29 cellular contexts compared by ENCODE assay signal in genomic region chr11:2289350-2289749, GRCh38. TPM values are rescaled to one million over a fixed set of nuclear protein-coding genes. Genes with fewer than 3 reads are reported as not detected.
DNase-seq lines count a peak whose midpoint lies in the region; ATAC-seq, FAIRE-seq and TF ChIP-seq lines count a peak whose summit lies in the region.
"Had no signal": no experiment of that assay in that cellular context is flagged by ENCODE, and none has a peak within 500 bp of the region (broad histone marks: within the 10 kb centered on the region; RNA-seq: fewer than 3 reads in every experiment).

No MANE protein-coding gene starts in this region.

- TF ChIP-seq CTCF in omental fat pad (IDR thresholded peaks at IDR 0.05): no peak

- no peak overlapping the region for H3K27ac ChIP-seq in right cardiac atrium (ENCODE audit: low read length)
- H3K27ac ChIP-seq: Peyer's patch, psoas muscle, SJCRH30, tibial artery had no signal

- ATAC-seq in right cardiac atrium (peak; percentile 48 to 95), omental fat pad (ENCODE audit: low FRiP score) (no peak), HG03457 (IDR thresholded peaks at IDR 0.05; ENCODE audit: unreplicated experiment) (no peak)
- ATAC-seq: activated naive CD8-positive, alpha-beta T cell treated with anti-CD3 and anti-CD28 coated beads, Interleukin-2, amount 50 U/mL, for 24 hours; psoas muscle; stimulated activated naive CD8-positive, alpha-beta T cell treated with anti-CD3 and anti-CD28 coated beads, Interleukin-15, amount 100 ng/mL, for 72 hours; T-cell had no signal

- intact Hi-C loops in right cardiac atrium (cut with DNase I): no loop called here

- WGBS in right cardiac atrium: 49% methylated on average over 6 of the region's 6 CpGs

- H3K4me3 ChIP-seq in right cardiac atrium (ENCODE audit: low read length): no peak overlapping the region
- H3K4me3 ChIP-seq: Peyer's patch, psoas muscle, SJCRH30, tibial artery had no signal

- TF ChIP-seq POLR2A in GM12892 (IDR thresholded peaks at IDR 0.05; ENCODE audit: low read depth, low read length): no peak

- no peaks in the 10 kb centered on the region for H3K27me3 ChIP-seq in right cardiac atrium (ENCODE audit: control insufficient read depth, insufficient read depth)
- H3K27me3 ChIP-seq: Peyer's patch, SJCRH30 had no signal

- no peak for FAIRE-seq in GM12892 (lab: Jason Lieb, UNC)
- FAIRE-seq: endothelial cell of umbilical vein, H1 had no signal

- no peaks in the 10 kb centered on the region for H3K4me1 ChIP-seq in right cardiac atrium (ENCODE audit: control insufficient read depth, insufficient read depth, low read length)
- H3K4me1 ChIP-seq: Peyer's patch, psoas muscle, SJCRH30, tibial artery had no signal

- H3K9me3 ChIP-seq in right cardiac atrium (ENCODE audit: control insufficient read depth, low read length): no peaks in the 10 kb centered on the region
- H3K9me3 ChIP-seq: Peyer's patch, psoas muscle, SJCRH30, tibial artery had no signal

- peak; percentile 1 for DNase-seq in stimulated activated CD4-positive, alpha-beta T cell treated with anti-CD3 and anti-CD28 coated beads, Interleukin-4, amount 100 ng/mL, for 24 hours
- DNase-seq in stimulated activated CD4-positive, alpha-beta T cell treated with anti-CD3 and anti-CD28 coated beads, Interleukin-1b, Interleukin-23, amount 100 ng/mL, for 48 hours: no peak
- no peak for DNase-seq in right cardiac atrium
- peak; percentile 16 for DNase-seq in omental fat pad (ENCODE audit: low spot score)
- DNase-seq in GM12892 (ENCODE audit: insufficient read length): no peak
- no peak for DNase-seq in activated T-cell treated with anti-CD3 and anti-CD28 coated beads for 4 hours
- no peak for DNase-seq in AG08395 (ENCODE audit: low spot score)
- DNase-seq: activated CD4-positive, alpha-beta T cell treated with anti-CD3 and anti-CD28 coated beads, Interleukin-2, amount 50 U/mL, for 48 hours; activated CD4-positive, CD25-positive, alpha-beta regulatory T cell; activated effector memory CD4-positive, alpha-beta T cell treated with Interleukin-2 at 50 U/mL for 16 hours; kidney glomerular epithelial cell; NCI-H1105; NCI-H187 treated with DMSO at 0.1 percent for 48 hours; NCI-H526 treated with DMSO at 0.1 percent for 48 hours; Peyer's patch; SJCRH30; stimulated activated CD8-positive, alpha-beta memory T cell treated with anti-CD3 and anti-CD28 coated beads, Interleukin-4, amount 100 ng/mL, for 48 hours had no signal

RNA-seq across cellular contexts. Expression of gene C11orf21, which starts 12.4 kb away (rescaled TPM):
- 10 to 100 TPM in 3 of 4 donors, 1 to 10 TPM in 1; 3.9 to 24.2 (median 15.3) TPM for total RNA-seq in right cardiac atrium
- 13.4 TPM for polyA plus RNA-seq in right cardiac atrium
- 1 to 10 TPM; 1.1 to 2.8 (median 1.2) TPM for total RNA-seq in omental fat pad
- polyA plus RNA-seq in GM12892 (2012; ENCODE audit: missing spikeins): 0.19 TPM
- total RNA-seq: dermis microvascular lymphatic vessel endothelial cell, endothelial cell of umbilical vein, H1, lung microvascular endothelial cell, M059J, SJCRH30 had no signal
- polyA plus RNA-seq: BJ, endothelial cell of umbilical vein, H1 had no signal

RNA-seq across cellular contexts. Expression of gene TSPAN32, which starts 12.5 kb away (rescaled TPM):
- total RNA-seq in right cardiac atrium (10 to 100 TPM; 11.4 to 24.0 (median 14.3) TPM), omental fat pad (1 to 10 TPM in 3 of 4 donors, under 1 TPM in 1; 0.19 to 6.4 (median 2.7) TPM)
- polyA plus RNA-seq in right cardiac atrium: 11.5 TPM
- polyA plus RNA-seq in GM12892 (2012; ENCODE audit: missing spikeins): not detected
- total RNA-seq: dermis microvascular lymphatic vessel endothelial cell, endothelial cell of umbilical vein, H1, lung microvascular endothelial cell had no signal
- polyA plus RNA-seq: endothelial cell of umbilical vein, H1 had no signal

RNA-seq across cellular contexts. Expression of gene ASCL2, which starts 19.0 kb away (rescaled TPM):
- under 1 TPM in 3 of 4 donors, not detected in 1; 0.23 to 0.51 (median 0.35) TPM for total RNA-seq in right cardiac atrium
- polyA plus RNA-seq in right cardiac atrium: 0.20 TPM
- total RNA-seq in omental fat pad: 1 to 10 TPM in 1 of 4 donors, under 1 TPM in 1, not detected in 2; 0.24 to 2.6 TPM
- not detected for polyA plus RNA-seq in GM12892 (2012; ENCODE audit: missing spikeins)
- total RNA-seq: dermis microvascular lymphatic vessel endothelial cell, endothelial cell of umbilical vein, M059J, psoas muscle, SJCRH30 had no signal
- polyA plus RNA-seq: BJ, endothelial cell of umbilical vein had no signal

Comparison
In these comparisons a context has a peak if more than half of its experiments do, and no peak if none do; other contexts are left out.
1. DNase-seq: peak in stimulated activated CD4-positive, alpha-beta T cell treated with anti-CD3 and anti-CD28 coated beads, Interleukin-4, amount 100 ng/mL, for 24 hours (single experiment) and omental fat pad (single experiment); none in stimulated activated CD4-positive, alpha-beta T cell treated with anti-CD3 and anti-CD28 coated beads, Interleukin-1b, Interleukin-23, amount 100 ng/mL, for 48 hours (single experiment), right cardiac atrium (0 of 3), GM12892 (single experiment), activated T-cell treated with anti-CD3 and anti-CD28 coated beads for 4 hours (single experiment) and AG08395 (single experiment).
2. ATAC-seq: peak in right cardiac atrium (2 of 2); none in omental fat pad (single experiment) and HG03457 (single experiment).